ENCODE assay signal across 8 cellular contexts in genomic region chr7:128672927-128673517, GRCh38. TPM values are rescaled to one million over a fixed set of nuclear protein-coding genes. Genes with fewer than 3 reads are reported as not detected.
DNase-seq lines count a peak whose midpoint lies in the region; ATAC-seq and TF ChIP-seq lines count a peak whose summit lies in the region.

No MANE protein-coding gene starts in this region.

- peak; percentile 50 for TF ChIP-seq CTCF in RWPE1 (conservative IDR thresholded peaks at IDR 0.05; ENCODE audit: low read depth)
- TF ChIP-seq CTCF in progenitor cell of endocrine pancreas (IDR thresholded peaks at IDR 0.05; ENCODE audit: unreplicated experiment): peak; percentile 58

- no peaks in the 10 kb centered on the region for H3K27me3 Mint-ChIP-seq in progenitor cell of endocrine pancreas

- POLR2A ChIA-PET in RWPE1 (lab: Yijun Ruan, JAX; ENCODE audit: low non-redundant PET): no interaction called here

- CTCF ChIA-PET in RWPE1 (lab: Yijun Ruan, JAX): interaction anchor here (0.7 kb wide), 1 partner anchor 624 kb away, joined by 3 read pairs; no protein-coding TSS in a partner anchor

- no peak overlapping the region for H3K4me3 Mint-ChIP-seq in progenitor cell of endocrine pancreas (ENCODE audit: low read depth)

- ATAC-seq in GM21723 (IDR thresholded peaks at IDR 0.05; ENCODE audit: unreplicated experiment): no peak

- H3K9me3 Mint-ChIP-seq in progenitor cell of endocrine pancreas (ENCODE audit: low read depth): no peaks in the 10 kb centered on the region

- no peaks in the 10 kb centered on the region for H3K36me3 Mint-ChIP-seq in progenitor cell of endocrine pancreas (ENCODE audit: insufficient read depth)

- DNase-seq in NCI-H524 (lab: John Stamatoyannopoulos, UW) (peak; percentile 3 to 53), NCI-H524 treated with DMSO at 0.1 percent for 48 hours (lab: John Stamatoyannopoulos, UW) (no peak), RWPE1 (ENCODE audit: low spot score) (no peak), fibroblast of gingiva (ENCODE audit: low read depth) (peak; percentile 24), progenitor cell of endocrine pancreas (ENCODE audit: low spot score, unreplicated experiment) (no peak), GM19240 (ENCODE audit: insufficient read length, low spot score) (no peak), medulla oblongata (ENCODE audit: extremely low spot score) (no peak)

- H3K27ac Mint-ChIP-seq in progenitor cell of endocrine pancreas: peak overlapping the region; percentile 28

- no peak overlapping the region for H3K27ac ChIP-seq in RWPE1

- H3K4me1 Mint-ChIP-seq in progenitor cell of endocrine pancreas (ENCODE audit: low read depth): no peaks in the 10 kb centered on the region

RNA-seq across cellular contexts. Expression of gene GARIN1A, which starts 0.9 kb away (rescaled TPM):
- 5.1 and 7.4 TPM in 2 replicates for total RNA-seq in progenitor cell of endocrine pancreas

Comparison
In these comparisons a context has a peak if more than half of its experiments do, and no peak if none do; other contexts are left out.
1. DNase-seq: peak in NCI-H524 (2 of 2) and fibroblast of gingiva (single experiment); none in NCI-H524 treated with DMSO at 0.1 percent for 48 hours (single experiment), RWPE1 (single experiment), progenitor cell of endocrine pancreas (single experiment), GM19240 (single experiment) and medulla oblongata (single experiment).